21 cellular contexts compared by ENCODE assay signal in genomic region chr9:101307524-101308213, GRCh38.
"Had no signal": no experiment of that assay in that cellular context is flagged by ENCODE, and none has a peak within 500 bp of the region (broad histone marks: within the 10 kb centered on the region; RNA-seq: fewer than 3 reads in every experiment).

No MANE protein-coding gene starts in this region.

- H3K4me3 ChIP-seq: adrenal gland, body of pancreas, esophagus squamous epithelium, heart left ventricle, left lung, testis had no signal

- H3K36me3 Mint-ChIP-seq: activated naive CD4-positive, alpha-beta T cell treated with anti-CD3 and anti-CD28 coated beads, Interleukin-2, amount 10 ng/mL, durations not matched to agents 7 days and 5 days; memory B cell had no signal

- H3K36me3 ChIP-seq: adrenal gland, esophagus squamous epithelium, heart left ventricle, left lung had no signal

- H3K9me3 Mint-ChIP-seq: activated CD4-positive, alpha-beta T cell treated with anti-CD3 and anti-CD28 coated beads, Interleukin-2, amount 10 ng/mL, durations not matched to agents 7 days and 5 days; activated naive CD4-positive, alpha-beta T cell treated with anti-CD3 and anti-CD28 coated beads, Interleukin-2, amount 10 ng/mL, durations not matched to agents 7 days and 5 days; activated T-helper 17 cell treated with anti-CD3 and anti-CD28 coated beads, Interleukin-2, amount 50 U/mL, for 72 hours; endodermal cell; memory B cell; nephron progenitor cell; stimulated activated naive CD8-positive, alpha-beta T cell treated with anti-CD3 and anti-CD28 coated beads, Interleukin-15, Interleukin-2, amounts not matched to agents 100 ng/mL and 50 ng/mL, for 24 hours had no signal

- H3K27ac ChIP-seq: adrenal gland, body of pancreas, heart left ventricle, left lung, testis had no signal

- H3K27ac Mint-ChIP-seq: activated CD4-positive, alpha-beta T cell treated with anti-CD3 and anti-CD28 coated beads, Interleukin-2, amount 10 ng/mL, durations not matched to agents 7 days and 5 days; activated naive CD4-positive, alpha-beta T cell treated with anti-CD3 and anti-CD28 coated beads, Interleukin-2, amount 10 ng/mL, durations not matched to agents 7 days and 5 days; activated T-helper 17 cell treated with anti-CD3 and anti-CD28 coated beads, Interleukin-2, amount 50 U/mL, for 72 hours; endodermal cell; memory B cell; nephron progenitor cell; stimulated activated naive CD8-positive, alpha-beta T cell treated with anti-CD3 and anti-CD28 coated beads, Interleukin-15, Interleukin-2, amounts not matched to agents 100 ng/mL and 50 ng/mL, for 24 hours had no signal

- H3K9me3 ChIP-seq: adrenal gland, body of pancreas, esophagus squamous epithelium, heart left ventricle, left lung, testis had no signal

- H3K27me3 ChIP-seq: adrenal gland, body of pancreas, left lung, testis had no signal

- ATAC-seq: activated T-helper 17 cell treated with anti-CD3 and anti-CD28 coated beads, Interleukin-2, amount 50 U/mL, for 72 hours; body of pancreas; heart left ventricle; left lung had no signal

- FAIRE-seq: islet of Langerhans, TTC549 had no signal

- H3K4me1 ChIP-seq: adrenal gland, body of pancreas, heart left ventricle, left lung, testis had no signal

- DNase-seq: activated CD4-positive, alpha-beta T cell treated with anti-CD3 and anti-CD28 coated beads, Interleukin-2, amount 10 ng/mL, durations not matched to agents 7 days and 5 days; activated CD4-positive, CD25-positive, alpha-beta regulatory T cell; activated naive CD4-positive, alpha-beta T cell treated with anti-CD3 and anti-CD28 coated beads, Interleukin-2, amount 10 ng/mL, durations not matched to agents 7 days and 5 days; activated T-cell treated with anti-CD3 and anti-CD28 coated beads for 4 hours; endodermal cell; esophagus squamous epithelium; foreskin melanocyte; heart left ventricle; left lung; nephron progenitor cell; stimulated activated CD4-positive, alpha-beta T cell treated with anti-CD3 and anti-CD28 coated beads, Interleukin-15, amount 100 ng/mL, for 24 hours; stimulated activated CD4-positive, alpha-beta T cell treated with anti-CD3 and anti-CD28 coated beads, Interleukin-4, amount 100 ng/mL, for 24 hours; T-helper 2 cell; testis had no signal

- H3K4me1 Mint-ChIP-seq: activated CD4-positive, alpha-beta T cell treated with anti-CD3 and anti-CD28 coated beads, Interleukin-2, amount 10 ng/mL, durations not matched to agents 7 days and 5 days; activated naive CD4-positive, alpha-beta T cell treated with anti-CD3 and anti-CD28 coated beads, Interleukin-2, amount 10 ng/mL, durations not matched to agents 7 days and 5 days; activated T-helper 17 cell treated with anti-CD3 and anti-CD28 coated beads, Interleukin-2, amount 50 U/mL, for 72 hours; memory B cell; nephron progenitor cell had no signal

- H3K27me3 Mint-ChIP-seq: activated naive CD4-positive, alpha-beta T cell treated with anti-CD3 and anti-CD28 coated beads, Interleukin-2, amount 10 ng/mL, durations not matched to agents 7 days and 5 days had no signal

- H3K4me3 Mint-ChIP-seq: activated CD4-positive, alpha-beta T cell treated with anti-CD3 and anti-CD28 coated beads, Interleukin-2, amount 10 ng/mL, durations not matched to agents 7 days and 5 days; activated naive CD4-positive, alpha-beta T cell treated with anti-CD3 and anti-CD28 coated beads, Interleukin-2, amount 10 ng/mL, durations not matched to agents 7 days and 5 days; activated T-helper 17 cell treated with anti-CD3 and anti-CD28 coated beads, Interleukin-2, amount 50 U/mL, for 72 hours; endodermal cell; memory B cell; nephron progenitor cell; stimulated activated naive CD8-positive, alpha-beta T cell treated with anti-CD3 and anti-CD28 coated beads, Interleukin-15, Interleukin-2, amounts not matched to agents 100 ng/mL and 50 ng/mL, for 24 hours had no signal
